Comparison of ENCODE assay signal across 24 cellular contexts in the genomic region with DNA sequence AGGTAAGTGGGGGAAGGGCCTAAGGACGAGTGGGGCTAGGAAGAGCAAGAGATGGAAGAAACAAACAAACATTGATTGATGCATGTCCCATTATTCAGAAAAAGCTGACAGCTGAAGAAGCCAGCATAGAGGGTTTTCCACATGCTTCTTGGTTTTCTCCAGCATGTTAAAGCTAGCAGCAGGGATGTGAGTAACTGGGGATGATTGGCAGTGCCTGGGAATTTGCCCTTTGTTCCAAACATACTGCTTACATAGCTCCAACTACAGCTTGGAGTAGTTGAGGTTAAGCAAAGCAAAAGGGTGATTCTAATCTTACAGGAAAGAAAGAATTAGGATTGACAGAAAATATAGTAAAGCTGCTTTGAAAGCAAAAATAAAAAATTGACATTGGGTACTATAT.
DNase-seq lines count a peak whose midpoint lies in the region; ATAC-seq, FAIRE-seq and TF ChIP-seq lines count a peak whose summit lies in the region.
"Had no signal": no experiment of that assay in that cellular context is flagged by ENCODE, and none has a peak within 500 bp of the region (broad histone marks: within the 10 kb centered on the region; RNA-seq: fewer than 3 reads in every experiment).

No MANE protein-coding gene starts in this region.

- H3K4me3 ChIP-seq in hepatocyte (no peak overlapping the region), small intestine (ENCODE audit: low read depth in 1 of 2, low read length in 2 of 2) (no peak overlapping the region)
- H3K4me3 ChIP-seq: ascending aorta, HAP-1, K562, testis, uterus had no signal

- H3K4me2 ChIP-seq in hepatocyte, result peak overlapping the region; percentile 9

- H4K20me1 ChIP-seq in hepatocyte (ENCODE audit: insufficient read depth, poor library complexity, severe bottlenecking), result no peaks in the 10 kb centered on the region

- 40% methylated on average over 1 of the region's 1 CpG for WGBS in hepatocyte (ENCODE audit: low lambda C conversion rate, missing lambda C conversion rate)
- WGBS in small intestine, 3 donors, result 12 to 51% (median 35%) methylated on average over 1 of the region's 1 CpG

- peaks cover 35% of the 10 kb centered on the region for H3K4me1 Mint-ChIP-seq in WTC11
- H3K4me1 Mint-ChIP-seq: activated naive CD8-positive, alpha-beta T cell treated with anti-CD3 and anti-CD28 coated beads for 36 hours had no signal

- no peaks in the 10 kb centered on the region for H3K79me2 ChIP-seq in hepatocyte

- no peaks in the 10 kb centered on the region for H3K27me3 Mint-ChIP-seq in WTC11 (ENCODE audit: low read depth)
- H3K27me3 Mint-ChIP-seq: activated naive CD8-positive, alpha-beta T cell treated with anti-CD3 and anti-CD28 coated beads for 36 hours had no signal

- H3K9me3 Mint-ChIP-seq in WTC11, result no peaks in the 10 kb centered on the region
- H3K9me3 Mint-ChIP-seq: activated naive CD8-positive, alpha-beta T cell treated with anti-CD3 and anti-CD28 coated beads for 36 hours had no signal

- H2AFZ ChIP-seq in hepatocyte, result no peak overlapping the region

- H3K9me3 ChIP-seq in hepatocyte (ENCODE audit: low read depth) (no peaks in the 10 kb centered on the region), small intestine (ENCODE audit: control insufficient read depth, low read depth) (no peaks in the 10 kb centered on the region)
- H3K9me3 ChIP-seq: ascending aorta, HAP-1, testis, uterus had no signal

- POLR2A ChIA-PET in WTC11 (lab: Charles Lee), result interaction anchor here (0.9 kb wide), 1 partner anchor 273 kb away, joined by 3 read pairs; the partner anchor contains the start of gene DYRK2

- TF ChIP-seq CTCF in WTC11 (IDR thresholded peaks at IDR 0.05) (no peak), hepatocyte (IDR thresholded peaks at IDR 0.05; ENCODE audit: poor library complexity) (no peak)

- H3K4me1 ChIP-seq in hepatocyte (ENCODE audit: insufficient read depth) (peaks cover 21% of the 10 kb centered on the region), small intestine (ENCODE audit: control insufficient read depth in 2 of 2, insufficient read depth in 1 of 2, low read depth in 1 of 2, low read length in 1 of 2) (peaks cover 0 to 2% of the 10 kb centered on the region in 2 donors)
- H3K4me1 ChIP-seq: ascending aorta, HAP-1, testis had no signal

- H3K27me3 ChIP-seq in hepatocyte, result no peaks in the 10 kb centered on the region
- H3K27me3 ChIP-seq in small intestine (ENCODE audit: control insufficient read depth in 2 of 2, insufficient read depth in 2 of 2, low read length in 2 of 2), result no peaks in the 10 kb centered on the region
- H3K27me3 ChIP-seq: ascending aorta, testis, uterus had no signal

- no peaks in the 10 kb centered on the region for H3K9me2 ChIP-seq in hepatocyte (replicated peaks; ENCODE audit: insufficient read depth)

- no peak overlapping the region for H3K4me3 Mint-ChIP-seq in WTC11
- H3K4me3 Mint-ChIP-seq: activated naive CD8-positive, alpha-beta T cell treated with anti-CD3 and anti-CD28 coated beads for 36 hours had no signal

- H3K36me3 ChIP-seq in hepatocyte (replicated peaks; ENCODE audit: insufficient read depth, low read depth) (no peaks in the 10 kb centered on the region), small intestine (ENCODE audit: control insufficient read depth in 2 of 2, insufficient read depth in 2 of 2, low read length in 2 of 2) (no peaks in the 10 kb centered on the region)
- H3K36me3 ChIP-seq: ascending aorta, HAP-1, uterus had no signal

- no peak overlapping the region for H3K27ac Mint-ChIP-seq in WTC11
- H3K27ac Mint-ChIP-seq: activated naive CD8-positive, alpha-beta T cell treated with anti-CD3 and anti-CD28 coated beads for 36 hours had no signal

- H3K27ac ChIP-seq in hepatocyte (peak overlapping the region; percentile 29), small intestine (ENCODE audit: low read depth in 1 of 2, low read length in 1 of 2) (no peak overlapping the region)
- H3K27ac ChIP-seq: ascending aorta, C4-2B, testis, uterus had no signal

- FAIRE-seq in small intestine (lab: Jason Lieb, UNC), result no peak
- FAIRE-seq: endometrium, K562 had no signal

- DNase-seq in LHCN-M2 (ENCODE audit: low read depth) (peak; percentile 50), WTC11 (ENCODE audit: low spot score) (no peak), hepatocyte (ENCODE audit: low spot score) (peak; percentile 46), small intestine (peak; percentile 60), COR-L47 (lab: John Stamatoyannopoulos, UW) (no peak), iPS-NIHi11 (ENCODE audit: low spot score) (no peak), NCI-H1417 (lab: John Stamatoyannopoulos, UW) (no peak)
- DNase-seq: activated effector memory CD4-positive, alpha-beta T cell treated with Interleukin-2 at 50 U/mL for 16 hours; activated naive CD8-positive, alpha-beta T cell treated with anti-CD3 and anti-CD28 coated beads for 36 hours; left cardiac atrium; MM.1S; NCI-H2081; NCI-H345; NCI-H748 treated with DMSO at 0.1 percent for 48 hours; stimulated activated CD4-positive, alpha-beta T cell treated with anti-CD3 and anti-CD28 coated beads, Interleukin-15, amount 100 ng/mL, for 24 hours; stimulated activated naive CD4-positive, alpha-beta T cell; testis; uterus had no signal

- CTCF ChIA-PET in WTC11 (lab: Charles Lee), result interaction anchor here (0.7 to 3.0 kb wide), 3 partner anchors 22 to 565 kb away, joined by 3 to 15 read pairs (median 3); no protein-coding TSS in a partner anchor

- no peaks in the 10 kb centered on the region for H3K36me3 Mint-ChIP-seq in WTC11
- H3K36me3 Mint-ChIP-seq: activated naive CD8-positive, alpha-beta T cell treated with anti-CD3 and anti-CD28 coated beads for 36 hours had no signal

- ATAC-seq in WTC11, result 0 out of 2 replicates have a peak, but pooled peaks have one; percentile 15
- ATAC-seq: K562, left cardiac atrium, sciatic nerve had no signal

TF ChIP-seq in WTC11, 78 proteins besides CTCF, POLR2A, EP300 and RAD21 (continues in another document):
- TF ChIP-seq CREM (CRISPR knock-in tag; IDR thresholded peaks at IDR 0.05) (no peak), ZNF396 (CRISPR knock-in tag; IDR thresholded peaks at IDR 0.05; ENCODE audit: borderline replicate concordance) (no peak), PRRX2 (CRISPR knock-in tag; IDR thresholded peaks at IDR 0.05) (no peak), ESRRA (CRISPR knock-in tag; IDR thresholded peaks at IDR 0.05; ENCODE audit: borderline replicate concordance) (no peak)
- TF ChIP-seq, protein P1, sequence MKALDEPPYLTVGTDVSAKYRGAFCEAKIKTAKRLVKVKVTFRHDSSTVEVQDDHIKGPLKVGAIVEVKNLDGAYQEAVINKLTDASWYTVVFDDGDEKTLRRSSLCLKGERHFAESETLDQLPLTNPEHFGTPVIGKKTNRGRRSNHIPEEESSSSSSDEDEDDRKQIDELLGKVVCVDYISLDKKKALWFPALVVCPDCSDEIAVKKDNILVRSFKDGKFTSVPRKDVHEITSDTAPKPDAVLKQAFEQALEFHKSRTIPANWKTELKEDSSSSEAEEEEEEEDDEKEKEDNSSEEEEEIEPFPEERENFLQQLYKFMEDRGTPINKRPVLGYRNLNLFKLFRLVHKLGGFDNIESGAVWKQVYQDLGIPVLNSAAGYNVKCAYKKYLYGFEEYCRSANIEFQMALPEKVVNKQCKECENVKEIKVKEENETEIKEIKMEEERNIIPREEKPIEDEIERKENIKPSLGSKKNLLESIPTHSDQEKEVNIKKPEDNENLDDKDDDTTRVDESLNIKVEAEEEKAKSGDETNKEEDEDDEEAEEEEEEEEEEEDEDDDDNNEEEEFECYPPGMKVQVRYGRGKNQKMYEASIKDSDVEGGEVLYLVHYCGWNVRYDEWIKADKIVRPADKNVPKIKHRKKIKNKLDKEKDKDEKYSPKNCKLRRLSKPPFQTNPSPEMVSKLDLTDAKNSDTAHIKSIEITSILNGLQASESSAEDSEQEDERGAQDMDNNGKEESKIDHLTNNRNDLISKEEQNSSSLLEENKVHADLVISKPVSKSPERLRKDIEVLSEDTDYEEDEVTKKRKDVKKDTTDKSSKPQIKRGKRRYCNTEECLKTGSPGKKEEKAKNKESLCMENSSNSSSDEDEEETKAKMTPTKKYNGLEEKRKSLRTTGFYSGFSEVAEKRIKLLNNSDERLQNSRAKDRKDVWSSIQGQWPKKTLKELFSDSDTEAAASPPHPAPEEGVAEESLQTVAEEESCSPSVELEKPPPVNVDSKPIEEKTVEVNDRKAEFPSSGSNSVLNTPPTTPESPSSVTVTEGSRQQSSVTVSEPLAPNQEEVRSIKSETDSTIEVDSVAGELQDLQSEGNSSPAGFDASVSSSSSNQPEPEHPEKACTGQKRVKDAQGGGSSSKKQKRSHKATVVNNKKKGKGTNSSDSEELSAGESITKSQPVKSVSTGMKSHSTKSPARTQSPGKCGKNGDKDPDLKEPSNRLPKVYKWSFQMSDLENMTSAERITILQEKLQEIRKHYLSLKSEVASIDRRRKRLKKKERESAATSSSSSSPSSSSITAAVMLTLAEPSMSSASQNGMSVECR (CRISPR knock-in tag; IDR thresholded peaks at IDR 0.05; ENCODE audit: borderline replicate concordance), result no peak
- TF ChIP-seq, protein P2, sequence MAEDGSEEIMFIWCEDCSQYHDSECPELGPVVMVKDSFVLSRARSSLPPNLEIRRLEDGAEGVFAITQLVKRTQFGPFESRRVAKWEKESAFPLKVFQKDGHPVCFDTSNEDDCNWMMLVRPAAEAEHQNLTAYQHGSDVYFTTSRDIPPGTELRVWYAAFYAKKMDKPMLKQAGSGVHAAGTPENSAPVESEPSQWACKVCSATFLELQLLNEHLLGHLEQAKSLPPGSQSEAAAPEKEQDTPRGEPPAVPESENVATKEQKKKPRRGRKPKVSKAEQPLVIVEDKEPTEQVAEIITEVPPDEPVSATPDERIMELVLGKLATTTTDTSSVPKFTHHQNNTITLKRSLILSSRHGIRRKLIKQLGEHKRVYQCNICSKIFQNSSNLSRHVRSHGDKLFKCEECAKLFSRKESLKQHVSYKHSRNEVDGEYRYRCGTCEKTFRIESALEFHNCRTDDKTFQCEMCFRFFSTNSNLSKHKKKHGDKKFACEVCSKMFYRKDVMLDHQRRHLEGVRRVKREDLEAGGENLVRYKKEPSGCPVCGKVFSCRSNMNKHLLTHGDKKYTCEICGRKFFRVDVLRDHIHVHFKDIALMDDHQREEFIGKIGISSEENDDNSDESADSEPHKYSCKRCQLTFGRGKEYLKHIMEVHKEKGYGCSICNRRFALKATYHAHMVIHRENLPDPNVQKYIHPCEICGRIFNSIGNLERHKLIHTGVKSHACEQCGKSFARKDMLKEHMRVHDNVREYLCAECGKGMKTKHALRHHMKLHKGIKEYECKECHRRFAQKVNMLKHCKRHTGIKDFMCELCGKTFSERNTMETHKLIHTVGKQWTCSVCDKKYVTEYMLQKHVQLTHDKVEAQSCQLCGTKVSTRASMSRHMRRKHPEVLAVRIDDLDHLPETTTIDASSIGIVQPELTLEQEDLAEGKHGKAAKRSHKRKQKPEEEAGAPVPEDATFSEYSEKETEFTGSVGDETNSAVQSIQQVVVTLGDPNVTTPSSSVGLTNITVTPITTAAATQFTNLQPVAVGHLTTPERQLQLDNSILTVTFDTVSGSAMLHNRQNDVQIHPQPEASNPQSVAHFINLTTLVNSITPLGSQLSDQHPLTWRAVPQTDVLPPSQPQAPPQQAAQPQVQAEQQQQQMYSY (CRISPR knock-in tag; IDR thresholded peaks at IDR 0.05), result no peak

Comparison
In these comparisons a context has a peak if more than half of its experiments do, and no peak if none do; other contexts are left out.
1. DNase-seq: peak in LHCN-M2 (single experiment), hepatocyte (single experiment) and small intestine (single experiment); none in WTC11 (single experiment), COR-L47 (single experiment), iPS-NIHi11 (single experiment) and NCI-H1417 (0 of 3).